Comparison of ENCODE assay signal across 8 cellular contexts in the genomic region with DNA sequence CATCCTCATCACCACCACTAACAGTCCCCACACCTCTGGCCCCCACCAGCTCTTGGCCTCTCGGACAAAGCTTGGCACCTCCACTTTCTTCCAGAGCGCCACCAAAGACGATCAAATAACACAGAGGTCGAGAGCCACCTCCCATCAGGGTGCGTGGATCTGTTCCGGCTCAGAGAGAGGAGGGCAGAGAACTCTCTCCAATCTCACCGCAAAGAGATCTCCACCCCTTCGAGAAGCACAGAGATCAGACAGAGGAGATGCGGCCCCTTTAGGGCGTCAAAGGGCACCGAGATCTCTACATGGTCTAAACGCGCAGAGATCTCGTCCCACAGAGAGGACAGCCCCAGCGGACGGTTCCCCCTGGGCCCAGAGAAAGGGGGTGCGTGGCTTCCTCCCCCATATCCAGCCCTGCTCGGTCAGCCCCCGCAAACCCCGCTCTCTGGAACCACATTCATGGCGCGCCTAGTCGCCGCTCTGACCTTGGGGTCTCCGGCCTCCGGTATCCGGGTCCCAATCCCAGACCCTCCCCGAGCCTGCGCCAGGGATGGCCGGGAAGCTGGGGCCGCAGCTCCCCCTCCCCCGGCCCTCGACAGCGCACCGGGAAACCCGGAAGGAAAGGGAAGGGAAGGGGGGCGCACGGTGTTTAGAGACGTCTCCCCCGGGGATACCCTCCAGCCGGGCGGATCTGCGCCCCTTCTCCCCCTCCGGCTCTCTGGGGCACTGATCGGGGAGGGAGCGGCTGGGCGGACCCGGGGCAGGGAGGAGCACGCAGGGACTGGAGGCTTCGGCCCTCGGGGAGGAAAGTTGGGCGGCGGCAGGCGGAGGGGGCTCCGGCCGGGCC. TPM values are rescaled to one million over a fixed set of nuclear protein-coding genes. Genes with fewer than 3 reads are reported as not detected.
DNase-seq lines count a peak whose midpoint lies in the region; ATAC-seq and TF ChIP-seq lines count a peak whose summit lies in the region.

No MANE protein-coding gene starts in this region.

- POLR2A ChIA-PET in activated CD4-positive, alpha-beta T cell treated with anti-CD3 and anti-CD28 coated beads, Interleukin-2, amount 10 ng/mL, durations not matched to agents 7 days and 5 days (lab: Charles Lee), result no interaction called here

- peaks cover 18% of the 10 kb centered on the region for H3K27me3 Mint-ChIP-seq in activated CD4-positive, alpha-beta T cell treated with anti-CD3 and anti-CD28 coated beads, Interleukin-2, amount 10 ng/mL, durations not matched to agents 7 days and 5 days
- H3K27me3 Mint-ChIP-seq in activated T-helper 1 cell treated with anti-CD3 and anti-CD28 coated beads, Interleukin-12 subunit alpha, Interleukin-12 subunit beta, Interleukin-2, Interleukin-4 antibody, amounts not matched to agents 30 ng/mL and 10 ng/mL and 1 ng/mL, durations not matched to agents 14 hours and 24 hours and 36 hours (ENCODE audit: insufficient read depth), result peaks cover 11% of the 10 kb centered on the region

- no peaks in the 10 kb centered on the region for H3K9me3 Mint-ChIP-seq in activated CD4-positive, alpha-beta T cell treated with anti-CD3 and anti-CD28 coated beads, Interleukin-2, amount 10 ng/mL, durations not matched to agents 7 days and 5 days
- H3K9me3 Mint-ChIP-seq in activated T-helper 1 cell treated with anti-CD3 and anti-CD28 coated beads, Interleukin-12 subunit alpha, Interleukin-12 subunit beta, Interleukin-2, Interleukin-4 antibody, amounts not matched to agents 30 ng/mL and 10 ng/mL and 1 ng/mL, durations not matched to agents 14 hours and 24 hours and 36 hours, result no peaks in the 10 kb centered on the region

- 12 to 25% methylated on average over 20 to 22 of the region's 56 CpGs for WGBS in thyroid gland, 2 donors

- no peaks in the 10 kb centered on the region for H3K36me3 ChIP-seq in kidney epithelial cell (ENCODE audit: control insufficient read depth, insufficient read depth, low read length)
- H3K36me3 ChIP-seq in thyroid gland, result no peaks in the 10 kb centered on the region

- H3K4me3 Mint-ChIP-seq in activated CD4-positive, alpha-beta T cell treated with anti-CD3 and anti-CD28 coated beads, Interleukin-2, amount 10 ng/mL, durations not matched to agents 7 days and 5 days, result peak overlapping the region; percentile 63
- peak overlapping the region; percentile 77 for H3K4me3 Mint-ChIP-seq in activated T-helper 1 cell treated with anti-CD3 and anti-CD28 coated beads, Interleukin-12 subunit alpha, Interleukin-12 subunit beta, Interleukin-2, Interleukin-4 antibody, amounts not matched to agents 30 ng/mL and 10 ng/mL and 1 ng/mL, durations not matched to agents 14 hours and 24 hours and 36 hours

- peaks cover 7 to 18% of the 10 kb centered on the region in 2 donors for H3K4me1 ChIP-seq in thyroid gland

- H3K27me3 ChIP-seq in kidney epithelial cell (ENCODE audit: control insufficient read depth, insufficient read depth, low read length) (peaks cover 14% of the 10 kb centered on the region), thyroid gland (no peaks in the 10 kb centered on the region)

- intact Hi-C loops in activated T-helper 1 cell treated with anti-CD3 and anti-CD28 coated beads, Interleukin-12 subunit alpha, Interleukin-12 subunit beta, Interleukin-2, Interleukin-4 antibody, amounts not matched to agents 30 ng/mL and 10 ng/mL and 1 ng/mL, durations not matched to agents 14 hours and 24 hours and 36 hours (cut with micrococcal nuclease), result loop anchor here (10.0 kb wide), 1 partner anchor 346 kb away; no protein-coding TSS in a partner anchor
- intact Hi-C loops in thyroid gland (cut with DNase I), result no loop called here

- TF ChIP-seq POLR2A in thyroid gland (IDR thresholded peaks at IDR 0.05), result no peak

- CTCF ChIA-PET in activated CD4-positive, alpha-beta T cell treated with anti-CD3 and anti-CD28 coated beads, Interleukin-2, amount 10 ng/mL, durations not matched to agents 7 days and 5 days (lab: Charles Lee), result no interaction called here

- ATAC-seq in GM21381 (IDR thresholded peaks at IDR 0.05; ENCODE audit: unreplicated experiment) (no peak), HG02642 (IDR thresholded peaks at IDR 0.05; ENCODE audit: poor library complexity, unreplicated experiment) (no peak)

- H3K27ac ChIP-seq in thyroid gland, result no peak overlapping the region

- peak overlapping the region; percentile 40 for H3K4me3 ChIP-seq in kidney epithelial cell (ENCODE audit: low read depth, low read length)
- peak overlapping the region in 2 of 3 donors; percentile 24 to 44 for H3K4me3 ChIP-seq in thyroid gland (replicated peaks in 1 of 3)

- no peaks in the 10 kb centered on the region for H3K36me3 Mint-ChIP-seq in activated CD4-positive, alpha-beta T cell treated with anti-CD3 and anti-CD28 coated beads, Interleukin-2, amount 10 ng/mL, durations not matched to agents 7 days and 5 days (ENCODE audit: low read depth)
- H3K36me3 Mint-ChIP-seq in activated T-helper 1 cell treated with anti-CD3 and anti-CD28 coated beads, Interleukin-12 subunit alpha, Interleukin-12 subunit beta, Interleukin-2, Interleukin-4 antibody, amounts not matched to agents 30 ng/mL and 10 ng/mL and 1 ng/mL, durations not matched to agents 14 hours and 24 hours and 36 hours (ENCODE audit: low read depth), result peaks cover 2% of the 10 kb centered on the region

- H3K9me3 ChIP-seq in thyroid gland, result no peaks in the 10 kb centered on the region

- H3K27ac Mint-ChIP-seq in activated CD4-positive, alpha-beta T cell treated with anti-CD3 and anti-CD28 coated beads, Interleukin-2, amount 10 ng/mL, durations not matched to agents 7 days and 5 days, result no peak overlapping the region
- H3K27ac Mint-ChIP-seq in activated T-helper 1 cell treated with anti-CD3 and anti-CD28 coated beads, Interleukin-12 subunit alpha, Interleukin-12 subunit beta, Interleukin-2, Interleukin-4 antibody, amounts not matched to agents 30 ng/mL and 10 ng/mL and 1 ng/mL, durations not matched to agents 14 hours and 24 hours and 36 hours, result no peak overlapping the region

- TF ChIP-seq CTCF in kidney epithelial cell (IDR thresholded peaks at IDR 0.05; ENCODE audit: insufficient read depth, low read length, poor library complexity, severe bottlenecking) (no peak), thyroid gland (IDR thresholded peaks at IDR 0.05) (no peak)

- H3K4me1 Mint-ChIP-seq in activated CD4-positive, alpha-beta T cell treated with anti-CD3 and anti-CD28 coated beads, Interleukin-2, amount 10 ng/mL, durations not matched to agents 7 days and 5 days, result peaks cover 4% of the 10 kb centered on the region
- peaks cover 5% of the 10 kb centered on the region for H3K4me1 Mint-ChIP-seq in activated T-helper 1 cell treated with anti-CD3 and anti-CD28 coated beads, Interleukin-12 subunit alpha, Interleukin-12 subunit beta, Interleukin-2, Interleukin-4 antibody, amounts not matched to agents 30 ng/mL and 10 ng/mL and 1 ng/mL, durations not matched to agents 14 hours and 24 hours and 36 hours (ENCODE audit: low read depth)

- no peak for DNase-seq in activated CD4-positive, alpha-beta T cell treated with anti-CD3 and anti-CD28 coated beads, Interleukin-2, amount 10 ng/mL, durations not matched to agents 7 days and 5 days
- DNase-seq in activated CD4-positive, alpha-beta T cell treated with anti-CD3 and anti-CD28 coated beads, Interleukin-2, amount 50 U/mL, for 1 hour, result no peak
- DNase-seq in activated T-helper 1 cell treated with anti-CD3 and anti-CD28 coated beads, Interleukin-12 subunit alpha, Interleukin-12 subunit beta, Interleukin-2, Interleukin-4 antibody, amounts not matched to agents 30 ng/mL and 10 ng/mL and 1 ng/mL, durations not matched to agents 14 hours and 24 hours and 36 hours (ENCODE audit: low spot score), result no peak
- DNase-seq in kidney epithelial cell (ENCODE audit: low read depth) (no peak), thyroid gland (no peak), SKM-1 treated with dmso at 0.1 percent for 144 hours (lab: John Stamatoyannopoulos, UW; ENCODE audit: unreplicated experiment) (no peak)

RNA-seq across cellular contexts. Expression of a gene that starts 0.6 kb away (rescaled TPM):
- not detected for total RNA-seq in activated CD4-positive, alpha-beta T cell treated with anti-CD3 and anti-CD28 coated beads, Interleukin-2, amount 10 ng/mL, durations not matched to agents 7 days and 5 days
- total RNA-seq in activated T-helper 1 cell treated with anti-CD3 and anti-CD28 coated beads, Interleukin-12 subunit alpha, Interleukin-12 subunit beta, Interleukin-2, Interleukin-4 antibody, amounts not matched to agents 30 ng/mL and 10 ng/mL and 1 ng/mL, durations not matched to agents 14 hours and 24 hours and 36 hours, result not detected in 2 replicates
- 3.8 and 6.4 TPM in 2 replicates for total RNA-seq in kidney epithelial cell
- total RNA-seq in thyroid gland, result 1 to 10 TPM in 2 of 4 donors, under 1 TPM in 2; 0.13 to 1.9 (median 1.1) TPM
